In genomic region chr2:196225213-196225612, GRCh38 we compare ENCODE assay signal across 14 cellular contexts. TPM values are rescaled to one million over a fixed set of nuclear protein-coding genes. Genes with fewer than 3 reads are reported as not detected.
DNase-seq lines count a peak whose midpoint lies in the region; ATAC-seq and TF ChIP-seq lines count a peak whose summit lies in the region.
"Had no signal": no experiment of that assay in that cellular context is flagged by ENCODE, and none has a peak within 500 bp of the region (broad histone marks: within the 10 kb centered on the region; RNA-seq: fewer than 3 reads in every experiment).

No MANE protein-coding gene starts in this region.

- peak overlapping the region; percentile 38 for H3K27ac Mint-ChIP-seq in activated naive CD4-positive, alpha-beta T cell treated with anti-CD3 and anti-CD28 coated beads for 36 hours
- H3K27ac Mint-ChIP-seq in effector memory CD8-positive, alpha-beta T cell = no peak overlapping the region
- peak overlapping the region; percentile 6 to 79 for H3K27ac Mint-ChIP-seq in stimulated activated naive CD8-positive, alpha-beta T cell treated with anti-CD3 and anti-CD28 coated beads, Interleukin-15, amount 100 ng/mL, for 72 hours
- H3K27ac Mint-ChIP-seq: type B pancreatic cell had no signal

- H3K9me3 Mint-ChIP-seq in activated naive CD4-positive, alpha-beta T cell treated with anti-CD3 and anti-CD28 coated beads for 36 hours = no peaks in the 10 kb centered on the region
- H3K9me3 Mint-ChIP-seq in effector memory CD8-positive, alpha-beta T cell = no peaks in the 10 kb centered on the region
- peaks cover 0 to 4% of the 10 kb centered on the region in 2 donors for H3K9me3 Mint-ChIP-seq in stimulated activated naive CD8-positive, alpha-beta T cell treated with anti-CD3 and anti-CD28 coated beads, Interleukin-15, amount 100 ng/mL, for 72 hours
- H3K9me3 Mint-ChIP-seq: type B pancreatic cell had no signal

- peak; percentile 88 for ATAC-seq in RWPE2 (ENCODE audit: low read depth)
- ATAC-seq in effector memory CD8-positive, alpha-beta T cell (replicated peaks) = no peak
- ATAC-seq in stimulated activated naive CD8-positive, alpha-beta T cell treated with anti-CD3 and anti-CD28 coated beads, Interleukin-15, amount 100 ng/mL, for 72 hours = no peak
- no peak for ATAC-seq in right lobe of liver
- no peak for ATAC-seq in GM18909 (IDR thresholded peaks at IDR 0.05; ENCODE audit: poor library complexity, unreplicated experiment)

- intact Hi-C loops in activated naive CD4-positive, alpha-beta T cell treated with anti-CD3 and anti-CD28 coated beads for 36 hours (cut with micrococcal nuclease) = no loop called here
- intact Hi-C loops in right lobe of liver (cut with DNase I) = no loop called here

- H3K27ac ChIP-seq in RWPE2 (ENCODE audit: poor library complexity, severe bottlenecking) (no peak overlapping the region), right lobe of liver (no peak overlapping the region)

- H3K4me1 ChIP-seq in RWPE2 (ENCODE audit: insufficient read depth, poor library complexity, severe bottlenecking) (peaks cover 9% of the 10 kb centered on the region), right lobe of liver (no peaks in the 10 kb centered on the region)

- 73% methylated on average over 1 of the region's 1 CpG for WGBS in right lobe of liver (ENCODE audit: insufficient coverage, low coverage, low lambda C conversion rate, missing lambda C conversion rate)

- TF ChIP-seq CTCF in RWPE2 (IDR thresholded peaks at IDR 0.05; ENCODE audit: poor library complexity, severe bottlenecking) (no peak), right lobe of liver (IDR thresholded peaks at IDR 0.05) (no peak)

- H3K4me3 ChIP-seq in RWPE2 (ENCODE audit: severe bottlenecking) (no peak overlapping the region), right lobe of liver (no peak overlapping the region)
- H3K4me3 ChIP-seq: lung, spleen had no signal

- DNase-seq in activated naive CD4-positive, alpha-beta T cell treated with anti-CD3 and anti-CD28 coated beads for 36 hours = no peak
- no peak for DNase-seq in activated naive CD4-positive, alpha-beta T cell (lab: John Stamatoyannopoulos, UW)
- no peak for DNase-seq in RWPE2 (ENCODE audit: low spot score)
- no peak for DNase-seq in effector memory CD8-positive, alpha-beta T cell
- DNase-seq in stimulated activated naive CD8-positive, alpha-beta T cell treated with anti-CD3 and anti-CD28 coated beads, Interleukin-15, amount 100 ng/mL, for 72 hours = no peak
- no peak for DNase-seq in right lobe of liver
- DNase-seq in stimulated activated CD4-positive, alpha-beta T cell treated with anti-CD3 and anti-CD28 coated beads, Interleukin-4, amount 100 ng/mL, for 24 hours = no peak
- DNase-seq: amniotic stem cell, DMS79 treated with DMSO at 0.1 percent for 48 hours, NCI-H2171 treated with DMSO at 0.1 percent for 48 hours, spleen had no signal

- H3K9me3 ChIP-seq in RWPE2 (ENCODE audit: severe bottlenecking) (no peaks in the 10 kb centered on the region), right lobe of liver (no peaks in the 10 kb centered on the region)
- H3K9me3 ChIP-seq: spleen had no signal

- H3K36me3 Mint-ChIP-seq in activated naive CD4-positive, alpha-beta T cell treated with anti-CD3 and anti-CD28 coated beads for 36 hours (ENCODE audit: low read depth) = no peaks in the 10 kb centered on the region
- H3K36me3 Mint-ChIP-seq in effector memory CD8-positive, alpha-beta T cell (ENCODE audit: insufficient read depth) = no peaks in the 10 kb centered on the region

- H3K36me3 ChIP-seq in RWPE2 (ENCODE audit: low read depth) = no peaks in the 10 kb centered on the region
- no peaks in the 10 kb centered on the region for H3K36me3 ChIP-seq in right lobe of liver

- TF ChIP-seq POLR2A in right lobe of liver (IDR thresholded peaks at IDR 0.05) = no peak

- CTCF ChIA-PET in activated naive CD4-positive, alpha-beta T cell treated with anti-CD3 and anti-CD28 coated beads for 36 hours (lab: Charles Lee) = interaction anchor here (0.7 to 2.1 kb wide), 4 partner anchors 11 to 51 kb away, joined by 3 to 7 read pairs (median 5); no protein-coding TSS in a partner anchor

- peaks cover 84% of the 10 kb centered on the region for H3K4me1 Mint-ChIP-seq in activated naive CD4-positive, alpha-beta T cell treated with anti-CD3 and anti-CD28 coated beads for 36 hours (ENCODE audit: low read depth)
- peaks cover 39 to 40% of the 10 kb centered on the region in 2 donors for H3K4me1 Mint-ChIP-seq in effector memory CD8-positive, alpha-beta T cell (ENCODE audit: low read depth in 2 of 2)
- peaks cover 83% of the 10 kb centered on the region for H3K4me1 Mint-ChIP-seq in stimulated activated naive CD8-positive, alpha-beta T cell treated with anti-CD3 and anti-CD28 coated beads, Interleukin-15, amount 100 ng/mL, for 72 hours

- H3K27me3 ChIP-seq in RWPE2 (ENCODE audit: insufficient read depth, poor library complexity, severe bottlenecking) (no peaks in the 10 kb centered on the region), right lobe of liver (no peaks in the 10 kb centered on the region)
- H3K27me3 ChIP-seq: spleen had no signal

- no peaks in the 10 kb centered on the region for H3K27me3 Mint-ChIP-seq in activated naive CD4-positive, alpha-beta T cell treated with anti-CD3 and anti-CD28 coated beads for 36 hours (ENCODE audit: low read depth)
- H3K27me3 Mint-ChIP-seq in effector memory CD8-positive, alpha-beta T cell = no peaks in the 10 kb centered on the region
- H3K27me3 Mint-ChIP-seq in stimulated activated naive CD8-positive, alpha-beta T cell treated with anti-CD3 and anti-CD28 coated beads, Interleukin-15, amount 100 ng/mL, for 72 hours = no peaks in the 10 kb centered on the region
- H3K27me3 Mint-ChIP-seq: type B pancreatic cell had no signal

- H3K4me3 Mint-ChIP-seq in activated naive CD4-positive, alpha-beta T cell treated with anti-CD3 and anti-CD28 coated beads for 36 hours = no peak overlapping the region
- H3K4me3 Mint-ChIP-seq in effector memory CD8-positive, alpha-beta T cell = peak overlapping the region; percentile 14 to 28
- H3K4me3 Mint-ChIP-seq in stimulated activated naive CD8-positive, alpha-beta T cell treated with anti-CD3 and anti-CD28 coated beads, Interleukin-15, amount 100 ng/mL, for 72 hours = peak overlapping the region; percentile 45 to 61
- H3K4me3 Mint-ChIP-seq: type B pancreatic cell had no signal

RNA-seq across cellular contexts. Expression of gene STK17B, which starts 53.8 kb away (rescaled TPM):
- total RNA-seq in activated naive CD4-positive, alpha-beta T cell treated with anti-CD3 and anti-CD28 coated beads for 36 hours = 100 to 1,000 TPM; 141 to 143 TPM
- total RNA-seq in right lobe of liver = 1 to 10 TPM; 1.7 to 8.7 (median 5.1) TPM

Comparison
In these comparisons a context has a peak if more than half of its experiments do, and no peak if none do; other contexts are left out.
1. H3K27ac Mint-ChIP-seq: peak in activated naive CD4-positive, alpha-beta T cell treated with anti-CD3 and anti-CD28 coated beads for 36 hours (single experiment) and stimulated activated naive CD8-positive, alpha-beta T cell treated with anti-CD3 and anti-CD28 coated beads, Interleukin-15, amount 100 ng/mL, for 72 hours (2 of 2); none in effector memory CD8-positive, alpha-beta T cell (0 of 2).
2. RNA of gene STK17B, which starts 53.8 kb away (total RNA-seq): 141 to 143 TPM in activated naive CD4-positive, alpha-beta T cell treated with anti-CD3 and anti-CD28 coated beads for 36 hours; 1.7 to 8.7 TPM in right lobe of liver; every median in the first group is over 10 times any median in the second.